Comparison of ENCODE assay signal across 11 cellular contexts in genomic region chr22:42072606-42073330, GRCh38. TPM values are rescaled to one million over a fixed set of nuclear protein-coding genes. Genes with fewer than 3 reads are reported as not detected.
A peak's percentile ranks its signal among the peaks of the same experiment; 100 is the strongest.
DNase-seq lines count a peak whose midpoint lies in the region; ATAC-seq, FAIRE-seq and TF ChIP-seq lines count a peak whose summit lies in the region.
"Had no signal": no experiment of that assay in that cellular context is flagged by ENCODE, and none has a peak within 500 bp of the region (broad histone marks: within the 10 kb centered on the region; RNA-seq: fewer than 3 reads in every experiment).

No MANE protein-coding gene starts in this region.

- CTCF ChIA-PET in CD8-positive, alpha-beta memory T cell (lab: Charles Lee), result no interaction called here
- CTCF ChIA-PET in HEK293 (lab: Yijun Ruan, JAX), result no interaction called here

- no peaks in the 10 kb centered on the region for H3K36me3 ChIP-seq in CD8-positive, alpha-beta memory T cell (ENCODE audit: insufficient read depth, low read length)
- H3K36me3 ChIP-seq in HEK293 (ENCODE audit: control insufficient read depth in 2 of 2, insufficient read depth in 1 of 2, low read length in 2 of 2), result peaks cover 4 to 13% of the 10 kb centered on the region in 2 experiments; a peak in 2 of 3 replicates

- H3K36me3 Mint-ChIP-seq in CD8-positive, alpha-beta memory T cell, result peaks cover 0 to 14% (median 0%) of the 10 kb centered on the region in 3 donors
- H3K36me3 Mint-ChIP-seq in activated T-helper 2 cell treated with anti-CD3 and anti-CD28 coated beads, Interferon-gamma antibody, Interleukin-2, Interleukin-4, amounts not matched to agents 10 μg/mL and 5 μg/mL and 100 μg/mL, durations not matched to agents 14 hours and 24 hours and 36 hours (ENCODE audit: low read depth), result peaks cover 10% of the 10 kb centered on the region
- no peaks in the 10 kb centered on the region for H3K36me3 Mint-ChIP-seq in naive B cell

- intact Hi-C loops in activated T-helper 2 cell treated with anti-CD3 and anti-CD28 coated beads, Interferon-gamma antibody, Interleukin-2, Interleukin-4, amounts not matched to agents 10 μg/mL and 5 μg/mL and 100 μg/mL, durations not matched to agents 14 hours and 24 hours and 36 hours (cut with micrococcal nuclease), result loop anchor here (5.0 to 10.0 kb wide), 5 partner anchors 75 to 370 kb away; partner anchors contain the start of genes CENPM, SREBF2 and WBP2NL

- H3K27ac Mint-ChIP-seq in CD8-positive, alpha-beta memory T cell, result peak overlapping the region in 4 of 8 donors; percentile 4 to 83 (median 50)
- peak overlapping the region; percentile 60 for H3K27ac Mint-ChIP-seq in activated T-helper 2 cell treated with anti-CD3 and anti-CD28 coated beads, Interferon-gamma antibody, Interleukin-2, Interleukin-4, amounts not matched to agents 10 μg/mL and 5 μg/mL and 100 μg/mL, durations not matched to agents 14 hours and 24 hours and 36 hours
- H3K27ac Mint-ChIP-seq in naive B cell, result peak overlapping the region in 4 of 6 donors; percentile 35 to 77 (median 66)

- FAIRE-seq in H54 (lab: Jason Lieb, UNC), result no peak
- FAIRE-seq: bronchial epithelial cell had no signal

- TF ChIP-seq POLR2A in H54 (IDR thresholded peaks at IDR 0.05; ENCODE audit: low read depth, low read length), result no peak

- no peak for ATAC-seq in naive B cell (ENCODE audit: low read depth in 2 of 2)

- H3K9me3 ChIP-seq in CD8-positive, alpha-beta memory T cell (ENCODE audit: low read length), result no peaks in the 10 kb centered on the region
- H3K9me3 ChIP-seq in HEK293 (ENCODE audit: control insufficient read depth, insufficient read depth, low read depth, low read length), result no peaks in the 10 kb centered on the region

- no peaks in the 10 kb centered on the region for H3K27me3 ChIP-seq in CD8-positive, alpha-beta memory T cell (ENCODE audit: insufficient read depth, low read length, poor library complexity, severe bottlenecking)

- H3K4me1 ChIP-seq in CD8-positive, alpha-beta memory T cell (ENCODE audit: insufficient read depth, low read length), result peaks cover 26% of the 10 kb centered on the region
- peaks cover 2% of the 10 kb centered on the region; the same call in 1 of the 2 replicates for H3K4me1 ChIP-seq in HEK293 (ENCODE audit: control insufficient read depth, insufficient read depth, low read length)

- TF ChIP-seq CTCF in HEK293 (tag by site-specific recombination; IDR thresholded peaks at IDR 0.05), result no peak

- peak overlapping the region; percentile 39 to 72 (median 52) for H3K4me3 Mint-ChIP-seq in CD8-positive, alpha-beta memory T cell
- peak overlapping the region; percentile 75 for H3K4me3 Mint-ChIP-seq in activated T-helper 2 cell treated with anti-CD3 and anti-CD28 coated beads, Interferon-gamma antibody, Interleukin-2, Interleukin-4, amounts not matched to agents 10 μg/mL and 5 μg/mL and 100 μg/mL, durations not matched to agents 14 hours and 24 hours and 36 hours (ENCODE audit: low read depth)
- H3K4me3 Mint-ChIP-seq in naive B cell, result peak overlapping the region in 7 of 8 donors; percentile 59 to 81 (median 74)

- no peaks in the 10 kb centered on the region for H3K9me3 Mint-ChIP-seq in CD8-positive, alpha-beta memory T cell
- H3K9me3 Mint-ChIP-seq in activated T-helper 2 cell treated with anti-CD3 and anti-CD28 coated beads, Interferon-gamma antibody, Interleukin-2, Interleukin-4, amounts not matched to agents 10 μg/mL and 5 μg/mL and 100 μg/mL, durations not matched to agents 14 hours and 24 hours and 36 hours, result no peaks in the 10 kb centered on the region
- H3K9me3 Mint-ChIP-seq in naive B cell, result no peaks in the 10 kb centered on the region

- no peak overlapping the region for H3K27ac ChIP-seq in CD8-positive, alpha-beta memory T cell (ENCODE audit: low read depth, low read length)
- H3K27ac ChIP-seq in HEK293 (ENCODE audit: extremely low read depth, low read depth, low read length), result no peak overlapping the region

- peaks cover 35 to 54% (median 46%) of the 10 kb centered on the region in 3 donors for H3K4me1 Mint-ChIP-seq in CD8-positive, alpha-beta memory T cell
- H3K4me1 Mint-ChIP-seq in activated T-helper 2 cell treated with anti-CD3 and anti-CD28 coated beads, Interferon-gamma antibody, Interleukin-2, Interleukin-4, amounts not matched to agents 10 μg/mL and 5 μg/mL and 100 μg/mL, durations not matched to agents 14 hours and 24 hours and 36 hours (ENCODE audit: low read depth), result peaks cover 27% of the 10 kb centered on the region
- H3K4me1 Mint-ChIP-seq in naive B cell, result peaks cover 30 to 49% (median 33%) of the 10 kb centered on the region in 3 donors

- DNase-seq in CD8-positive, alpha-beta memory T cell, result no peak
- no peak for DNase-seq in activated T-helper 2 cell treated with anti-CD3 and anti-CD28 coated beads, Interferon-gamma antibody, Interleukin-2, Interleukin-4, amounts not matched to agents 10 μg/mL and 5 μg/mL and 100 μg/mL, durations not matched to agents 14 hours and 24 hours and 36 hours (ENCODE audit: low spot score)
- DNase-seq in naive B cell (no peak), HCEC 1CT (no peak), H54 (ENCODE audit: insufficient read length, low spot score) (no peak)
- DNase-seq in stimulated activated CD4-positive, alpha-beta T cell treated with anti-CD3 and anti-CD28 coated beads, Interleukin-4, amount 100 ng/mL, for 24 hours, result no peak
- DNase-seq: DMS79, KBM-7, NCI-H2227 treated with DMSO at 0.1 percent for 48 hours had no signal

- POLR2A ChIA-PET in CD8-positive, alpha-beta memory T cell (lab: Charles Lee), result no interaction called here
- POLR2A ChIA-PET in HEK293 (lab: Yijun Ruan, JAX), result no interaction called here

- no peak overlapping the region for H3K4me3 ChIP-seq in CD8-positive, alpha-beta memory T cell (ENCODE audit: low read length)
- H3K4me3 ChIP-seq in HEK293 (ENCODE audit: low read depth, low read length), result no peak overlapping the region

- H3K27me3 Mint-ChIP-seq in CD8-positive, alpha-beta memory T cell, result no peaks in the 10 kb centered on the region
- no peaks in the 10 kb centered on the region for H3K27me3 Mint-ChIP-seq in activated T-helper 2 cell treated with anti-CD3 and anti-CD28 coated beads, Interferon-gamma antibody, Interleukin-2, Interleukin-4, amounts not matched to agents 10 μg/mL and 5 μg/mL and 100 μg/mL, durations not matched to agents 14 hours and 24 hours and 36 hours (ENCODE audit: low read depth)
- no peaks in the 10 kb centered on the region for H3K27me3 Mint-ChIP-seq in naive B cell

TF ChIP-seq in HEK293, 187 proteins besides CTCF, POLR2A, EP300 and RAD21:
- no peak for TF ChIP-seq HOXC10 (CRISPR knock-in tag; IDR thresholded peaks at IDR 0.05)
- TF ChIP-seq ZNF341 (tag by site-specific recombination; IDR thresholded peaks at IDR 0.05; ENCODE audit: low read depth), result peak; percentile 55

RNA-seq across cellular contexts. Expression of gene PHETA2, which starts 1.3 kb away (rescaled TPM):
- 1 to 10 TPM; 3.1 TPM for total RNA-seq in CD8-positive, alpha-beta memory T cell
- polyA plus RNA-seq in CD8-positive, alpha-beta memory T cell, result 0.67 TPM
- total RNA-seq in activated T-helper 2 cell treated with anti-CD3 and anti-CD28 coated beads, Interferon-gamma antibody, Interleukin-2, Interleukin-4, amounts not matched to agents 10 μg/mL and 5 μg/mL and 100 μg/mL, durations not matched to agents 14 hours and 24 hours and 36 hours, result 5.6 and 5.7 TPM in 2 replicates
- 1 to 10 TPM in 2 of 6 donors, under 1 TPM in 4; 0.43 to 2.1 (median 0.67) TPM for polyA plus RNA-seq in naive B cell (ENCODE audit: low read depth in 6 of 6)

RNA-seq across cellular contexts. Expression of gene NAGA, which starts 2.2 kb away (rescaled TPM):
- total RNA-seq in CD8-positive, alpha-beta memory T cell, result 10 to 100 TPM; 20.3 to 21.2 TPM
- 19.0 TPM for polyA plus RNA-seq in CD8-positive, alpha-beta memory T cell
- total RNA-seq in activated T-helper 2 cell treated with anti-CD3 and anti-CD28 coated beads, Interferon-gamma antibody, Interleukin-2, Interleukin-4, amounts not matched to agents 10 μg/mL and 5 μg/mL and 100 μg/mL, durations not matched to agents 14 hours and 24 hours and 36 hours, result 38.8 and 44.9 TPM in 2 replicates
- polyA plus RNA-seq in naive B cell (ENCODE audit: low read depth in 6 of 6), result 10 to 100 TPM; 10.5 to 13.9 (median 11.3) TPM

RNA-seq across cellular contexts. Expression of gene SMDT1, which starts 6.7 kb away (rescaled TPM):
- total RNA-seq in CD8-positive, alpha-beta memory T cell, result 10 to 100 TPM; 67.9 to 74.5 TPM
- polyA plus RNA-seq in CD8-positive, alpha-beta memory T cell, result 160 TPM
- 65.1 and 69.7 TPM in 2 replicates for total RNA-seq in activated T-helper 2 cell treated with anti-CD3 and anti-CD28 coated beads, Interferon-gamma antibody, Interleukin-2, Interleukin-4, amounts not matched to agents 10 μg/mL and 5 μg/mL and 100 μg/mL, durations not matched to agents 14 hours and 24 hours and 36 hours
- 100 to 1,000 TPM; 182 to 363 (median 235) TPM for polyA plus RNA-seq in naive B cell (ENCODE audit: low read depth in 6 of 6)

RNA-seq across cellular contexts. Expression of gene NDUFA6, which starts 17.8 kb away (rescaled TPM):
- total RNA-seq in CD8-positive, alpha-beta memory T cell, result 100 to 1,000 TPM; 106 to 126 TPM
- polyA plus RNA-seq in CD8-positive, alpha-beta memory T cell, result 140 TPM
- total RNA-seq in activated T-helper 2 cell treated with anti-CD3 and anti-CD28 coated beads, Interferon-gamma antibody, Interleukin-2, Interleukin-4, amounts not matched to agents 10 μg/mL and 5 μg/mL and 100 μg/mL, durations not matched to agents 14 hours and 24 hours and 36 hours, result 92.4 and 95.1 TPM in 2 replicates
- polyA plus RNA-seq in naive B cell (ENCODE audit: low read depth in 6 of 6), result 100 to 1,000 TPM in 3 of 6 donors, 10 to 100 TPM in 3; 96.8 to 110 (median 104) TPM

RNA-seq across cellular contexts. Expression of gene CYP2D6, which starts 57.8 kb away (rescaled TPM):
- total RNA-seq in CD8-positive, alpha-beta memory T cell, result 1 to 10 TPM; 1.8 to 2.2 TPM
- polyA plus RNA-seq in CD8-positive, alpha-beta memory T cell, result 0.26 TPM
- 3.5 and 3.6 TPM in 2 replicates for total RNA-seq in activated T-helper 2 cell treated with anti-CD3 and anti-CD28 coated beads, Interferon-gamma antibody, Interleukin-2, Interleukin-4, amounts not matched to agents 10 μg/mL and 5 μg/mL and 100 μg/mL, durations not matched to agents 14 hours and 24 hours and 36 hours
- under 1 TPM in 2 of 6 donors, not detected in 4; 0.14 to 0.61 TPM for polyA plus RNA-seq in naive B cell (ENCODE audit: low read depth in 6 of 6)
